ENCODE assay signal across 9 cellular contexts in genomic region chr1:15869413-15869812, GRCh38.
"Had no signal": no experiment of that assay in that cellular context is flagged by ENCODE, and none has a peak within 500 bp of the region (broad histone marks: within the 10 kb centered on the region; RNA-seq: fewer than 3 reads in every experiment).

No MANE protein-coding gene starts in this region.

- H3K4me2 ChIP-seq: GM23338 had no signal

- ATAC-seq: GM23338 had no signal

- H3K27ac Mint-ChIP-seq: GM23338, H9 had no signal

- H3K4me3 ChIP-seq: GM23338 had no signal

- H3K4me3 Mint-ChIP-seq: GM23338, H9, HFFc6, IgD-negative memory B cell had no signal

- FAIRE-seq: H1, H54, HTR-8/SVneo had no signal

- H3K27me3 Mint-ChIP-seq: IgD-negative memory B cell had no signal

- H2AFZ ChIP-seq: GM23338 had no signal

- DNase-seq: H9, HCEC 1CT, HFFc6, KG1 had no signal
